Comparison of ENCODE assay signal across 1 cellular context in the genomic region with DNA sequence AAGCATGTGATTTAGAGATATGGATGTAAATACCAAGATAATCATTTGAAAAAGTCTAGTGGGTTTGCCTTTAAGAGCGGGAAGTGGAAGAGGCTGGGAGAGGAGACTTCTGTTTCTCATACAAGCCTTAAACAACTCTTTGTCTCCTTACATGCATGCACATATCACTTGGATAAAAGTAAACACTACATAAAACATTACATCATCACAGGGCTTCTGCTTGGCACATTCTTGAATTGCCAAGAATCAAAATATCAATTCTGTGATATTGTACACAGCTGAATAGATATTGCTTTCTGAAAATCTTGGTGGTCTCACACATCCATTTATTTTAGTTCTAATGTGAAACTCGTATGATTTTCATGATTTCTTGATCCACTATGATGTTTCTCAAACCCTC.
A peak's percentile ranks its signal among the peaks of the same experiment; 100 is the strongest.
TF ChIP-seq lines count a peak whose summit lies in the region.

No MANE protein-coding gene starts in this region.

TF ChIP-seq in K562, 482 proteins besides CTCF, POLR2A, EP300 and RAD21:
- TF ChIP-seq ATF3 (IDR thresholded peaks at IDR 0.05) (0 out of 2 replicates have a peak, but pooled peaks have one; percentile 11), ATF3 (CRISPR knock-in tag; conservative IDR thresholded peaks at IDR 0.05) (no peak), MECOM (CRISPR knock-in tag; IDR thresholded peaks at IDR 0.05) (no peak), MYNN (IDR thresholded peaks at IDR 0.05) (no peak), MYNN (CRISPR knock-in tag; IDR thresholded peaks at IDR 0.05) (no peak), CSDE1 (IDR thresholded peaks at IDR 0.05) (no peak), BDP1 (IDR thresholded peaks at IDR 0.05; ENCODE audit: insufficient read depth, insufficient read length) (no peak), ARID2 (IDR thresholded peaks at IDR 0.05) (no peak), SAP30 (IDR thresholded peaks at IDR 0.05; ENCODE audit: borderline replicate concordance, insufficient read depth, low read depth, low read length, poor library complexity, severe bottlenecking) (no peak)
TF ChIP-seq in K562: peak in this region for 1.
